Comparison of ENCODE assay signal across 14 cellular contexts in genomic region chr21:35234725-35235124, GRCh38.
DNase-seq lines count a peak whose midpoint lies in the region; ATAC-seq, FAIRE-seq and TF ChIP-seq lines count a peak whose summit lies in the region.
"Had no signal": no experiment of that assay in that cellular context is flagged by ENCODE, and none has a peak within 500 bp of the region (broad histone marks: within the 10 kb centered on the region; RNA-seq: fewer than 3 reads in every experiment).

No MANE protein-coding gene starts in this region.

- peaks cover 35% of the 10 kb centered on the region for H3K4me1 Mint-ChIP-seq in T-helper 2 cell treated with Interferon-gamma antibody and Interleukin-4, amounts not matched to agents 5 μg/mL and 100 μg/mL, for 36 hours (ENCODE audit: low read depth)
- H3K4me1 Mint-ChIP-seq in natural killer cell = peaks cover 26 to 27% of the 10 kb centered on the region in 2 donors
- H3K4me1 Mint-ChIP-seq in HFFc6 (ENCODE audit: low read depth) = peaks cover 35% of the 10 kb centered on the region

- FAIRE-seq in small intestine (lab: Jason Lieb, UNC) = no peak

- peaks cover 35% of the 10 kb centered on the region for H3K9me3 Mint-ChIP-seq in T-helper 2 cell treated with Interferon-gamma antibody and Interleukin-4, amounts not matched to agents 5 μg/mL and 100 μg/mL, for 36 hours
- H3K9me3 Mint-ChIP-seq in natural killer cell = no peaks in the 10 kb centered on the region
- peaks cover 4% of the 10 kb centered on the region; the same call in 1 of the 2 replicates for H3K9me3 Mint-ChIP-seq in HFFc6

- H3K36me3 ChIP-seq in small intestine (ENCODE audit: control insufficient read depth in 2 of 2, insufficient read depth in 2 of 2, low read length in 2 of 2) = no peaks in the 10 kb centered on the region

- no peaks in the 10 kb centered on the region for H3K27me3 Mint-ChIP-seq in T-helper 2 cell treated with Interferon-gamma antibody and Interleukin-4, amounts not matched to agents 5 μg/mL and 100 μg/mL, for 36 hours (ENCODE audit: low read depth)
- H3K27me3 Mint-ChIP-seq in natural killer cell (ENCODE audit: low read depth in 2 of 2) = peaks cover 8 to 14% of the 10 kb centered on the region in 2 donors
- H3K27me3 Mint-ChIP-seq in HFFc6 (ENCODE audit: insufficient read depth) = peaks cover 3% of the 10 kb centered on the region

- TF ChIP-seq CTCF in natural killer cell (IDR thresholded peaks at IDR 0.05) (no peak), HFFc6 (IDR thresholded peaks at IDR 0.05) (no peak)

- no peak overlapping the region for H3K4me3 ChIP-seq in small intestine (ENCODE audit: low read depth in 1 of 2, low read length in 2 of 2)

- no peaks in the 10 kb centered on the region for H3K9me3 ChIP-seq in small intestine (ENCODE audit: control insufficient read depth, low read depth)

- H3K4me1 ChIP-seq in small intestine (ENCODE audit: control insufficient read depth in 2 of 2, insufficient read depth in 1 of 2, low read depth in 1 of 2, low read length in 1 of 2) = no peaks in the 10 kb centered on the region

- peak overlapping the region; percentile 60 for H3K27ac Mint-ChIP-seq in T-helper 2 cell treated with Interferon-gamma antibody and Interleukin-4, amounts not matched to agents 5 μg/mL and 100 μg/mL, for 36 hours
- H3K27ac Mint-ChIP-seq in natural killer cell (no peak overlapping the region), HFFc6 (no peak overlapping the region)
- H3K27ac Mint-ChIP-seq: nephron progenitor cell had no signal

- no peak for DNase-seq in T-helper 2 cell treated with Interferon-gamma antibody and Interleukin-4, amounts not matched to agents 5 μg/mL and 100 μg/mL, for 36 hours (ENCODE audit: low spot score)
- no peak for DNase-seq in natural killer cell
- DNase-seq in NCI-H2171 (lab: John Stamatoyannopoulos, UW) = no peak
- DNase-seq in HFFc6 = no peak
- DNase-seq in DMS153 treated with DMSO at 0.1 percent for 48 hours (lab: John Stamatoyannopoulos, UW; ENCODE audit: unreplicated experiment) = no peak
- no peak for DNase-seq in small intestine
- DNase-seq: activated CD4-positive, alpha-beta T cell treated with anti-CD3 and anti-CD28 coated beads, Interleukin-2, amount 50 U/mL, for 1 hour; DMS153; islet precursor cell; nephron progenitor cell; SHP77 had no signal

- peaks cover 26% of the 10 kb centered on the region for H3K36me3 Mint-ChIP-seq in T-helper 2 cell treated with Interferon-gamma antibody and Interleukin-4, amounts not matched to agents 5 μg/mL and 100 μg/mL, for 36 hours (ENCODE audit: low read depth)
- H3K36me3 Mint-ChIP-seq in natural killer cell (no peaks in the 10 kb centered on the region), HFFc6 (ENCODE audit: low read depth) (peaks cover 11% of the 10 kb centered on the region; the same call in 1 of the 2 replicates)
- H3K36me3 Mint-ChIP-seq: brain had no signal

- H3K27ac ChIP-seq in small intestine (ENCODE audit: low read depth in 1 of 2, low read length in 1 of 2) = no peak overlapping the region

- ATAC-seq in GM18868 (IDR thresholded peaks at IDR 0.05; ENCODE audit: unreplicated experiment) (peak; percentile 77), HG03469 (IDR thresholded peaks at IDR 0.05; ENCODE audit: unreplicated experiment) (peak; percentile 64), natural killer cell (peak; percentile 60 to 92 (median 61))

- peak overlapping the region; percentile 66 for H3K4me3 Mint-ChIP-seq in T-helper 2 cell treated with Interferon-gamma antibody and Interleukin-4, amounts not matched to agents 5 μg/mL and 100 μg/mL, for 36 hours
- H3K4me3 Mint-ChIP-seq in natural killer cell (peak overlapping the region; percentile 47), HFFc6 (no peak overlapping the region)
- H3K4me3 Mint-ChIP-seq: brain, nephron progenitor cell had no signal

- WGBS in small intestine, 3 donors = 50 to 76% (median 64%) methylated on average over 5 of the region's 5 CpGs

- no peaks in the 10 kb centered on the region for H3K27me3 ChIP-seq in small intestine (ENCODE audit: control insufficient read depth in 2 of 2, insufficient read depth in 2 of 2, low read length in 2 of 2)

- intact Hi-C loops in natural killer cell (cut with micrococcal nuclease) = no loop called here
